Comparison of ENCODE assay signal across 8 cellular contexts in the genomic region with DNA sequence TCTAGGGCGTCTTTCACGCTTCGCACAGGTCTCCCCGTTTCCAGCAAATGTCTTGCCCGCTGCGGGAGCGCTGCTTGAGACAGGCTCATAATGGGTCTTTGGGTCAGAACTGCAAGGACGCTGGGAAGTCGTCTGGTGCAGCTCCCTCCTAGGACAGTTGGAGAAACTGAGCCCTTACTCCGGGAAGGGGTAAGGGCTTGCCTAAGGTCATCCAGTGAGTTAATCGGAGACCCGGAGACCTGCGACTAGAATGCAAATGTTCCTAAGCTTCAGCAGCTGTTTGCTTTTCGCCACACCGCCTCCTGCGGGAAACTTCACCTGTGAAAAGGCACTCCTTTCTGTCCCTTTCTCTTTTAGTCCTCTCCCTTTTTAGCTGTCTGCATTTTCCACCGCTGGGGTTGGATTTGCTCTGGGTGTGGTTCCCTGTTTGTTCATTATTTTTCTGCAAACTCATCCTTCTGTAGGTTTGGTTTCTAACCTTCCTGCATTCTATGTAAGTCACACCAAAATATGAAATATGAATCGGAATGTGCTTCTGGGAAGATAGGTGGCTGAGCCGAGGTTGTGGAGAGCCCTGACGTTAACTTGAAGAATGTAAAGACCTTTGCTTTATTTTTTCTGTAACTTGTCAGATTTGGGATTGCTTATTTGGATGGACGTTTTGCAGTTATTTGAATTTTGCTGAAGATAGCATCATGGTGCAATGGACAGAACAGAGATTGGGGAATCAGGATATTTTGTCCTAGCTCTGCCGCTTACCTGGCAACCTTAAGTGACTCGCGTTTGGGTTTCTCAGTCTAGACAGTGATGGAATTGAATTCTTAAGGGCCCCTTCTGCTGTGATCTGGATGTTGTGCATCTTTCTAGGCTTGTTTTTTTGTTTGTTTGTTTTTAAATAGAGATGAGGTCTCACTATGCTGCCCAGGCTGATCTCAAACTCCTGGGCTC. TPM values are rescaled to one million over a fixed set of nuclear protein-coding genes. Genes with fewer than 3 reads are reported as not detected.
DNase-seq lines count a peak whose midpoint lies in the region; ATAC-seq and TF ChIP-seq lines count a peak whose summit lies in the region.

No MANE protein-coding gene starts in this region.

- DNase-seq in NCI-H2107 treated with DMSO at 0.1 percent for 48 hours (lab: John Stamatoyannopoulos, UW; ENCODE audit: unreplicated experiment) (peak; percentile 24), NCI-H2107 (lab: John Stamatoyannopoulos, UW) (no peak), RWPE1 (ENCODE audit: low spot score) (peak; percentile 56), body of pancreas (peak; percentile 28 to 58 (median 37)), inferior parietal cortex (ENCODE audit: extremely low spot score) (peak; percentile 52)
- peak; percentile 26 for DNase-seq in stimulated activated CD4-positive, alpha-beta T cell treated with anti-CD3 and anti-CD28 coated beads, Interleukin-15, amount 100 ng/mL, for 24 hours

- 6 to 10% methylated on average over 14 to 24 of the region's 24 CpGs for WGBS in body of pancreas, 2 donors

- peak; percentile 24 for ATAC-seq in HG03064 (IDR thresholded peaks at IDR 0.05; ENCODE audit: low read depth, unreplicated experiment)
- peak; percentile 54 for ATAC-seq in body of pancreas
- no peak for ATAC-seq in GM18520 (IDR thresholded peaks at IDR 0.05; ENCODE audit: unreplicated experiment)

- CTCF ChIA-PET in RWPE1 (lab: Yijun Ruan, JAX) = interaction anchor here (0.6 to 1.9 kb wide), 10 partner anchors 11 to 333 kb away, joined by 3 to 15 read pairs (median 5); no protein-coding TSS in a partner anchor

- peak overlapping the region; percentile 76 to 77 for H3K4me3 ChIP-seq in body of pancreas

- intact Hi-C loops in body of pancreas (cut with DNase I) = no loop called here

- no peaks in the 10 kb centered on the region for H3K27me3 ChIP-seq in body of pancreas

- H3K27ac ChIP-seq in RWPE1 (peak overlapping the region; percentile 70), body of pancreas (peak overlapping the region; percentile 8 to 54 (median 43))

- no peak for TF ChIP-seq POLR2A in body of pancreas (IDR thresholded peaks at IDR 0.05)

- no peaks in the 10 kb centered on the region for H3K9me3 ChIP-seq in body of pancreas

- peaks cover 9% of the 10 kb centered on the region for H3K4me1 ChIP-seq in body of pancreas

- no peaks in the 10 kb centered on the region for H3K36me3 ChIP-seq in body of pancreas (replicated peaks in 1 of 2; ENCODE audit: insufficient read depth in 1 of 2, low read depth in 2 of 2)

- TF ChIP-seq CTCF in RWPE1 (conservative IDR thresholded peaks at IDR 0.05; ENCODE audit: low read depth) = peak; percentile 31; the same call in 1 of the 2 replicates
- peak in 3 of 7 experiments; percentile 13 to 17 (median 14) for TF ChIP-seq CTCF in body of pancreas (IDR thresholded peaks at IDR 0.05)

- POLR2A ChIA-PET in RWPE1 (lab: Yijun Ruan, JAX; ENCODE audit: low non-redundant PET) = interaction anchor here (1.4 kb wide), 1 partner anchor 38 kb away, joined by 3 read pairs; no protein-coding TSS in a partner anchor

RNA-seq across cellular contexts. Expression of a gene that starts 0.9 kb away (rescaled TPM):
- total RNA-seq in body of pancreas = 10 to 100 TPM in 1 of 2 donors, 1 to 10 TPM in 1; 6.5 to 12.5 TPM
